1 cellular context compared by ENCODE assay signal in the genomic region with DNA sequence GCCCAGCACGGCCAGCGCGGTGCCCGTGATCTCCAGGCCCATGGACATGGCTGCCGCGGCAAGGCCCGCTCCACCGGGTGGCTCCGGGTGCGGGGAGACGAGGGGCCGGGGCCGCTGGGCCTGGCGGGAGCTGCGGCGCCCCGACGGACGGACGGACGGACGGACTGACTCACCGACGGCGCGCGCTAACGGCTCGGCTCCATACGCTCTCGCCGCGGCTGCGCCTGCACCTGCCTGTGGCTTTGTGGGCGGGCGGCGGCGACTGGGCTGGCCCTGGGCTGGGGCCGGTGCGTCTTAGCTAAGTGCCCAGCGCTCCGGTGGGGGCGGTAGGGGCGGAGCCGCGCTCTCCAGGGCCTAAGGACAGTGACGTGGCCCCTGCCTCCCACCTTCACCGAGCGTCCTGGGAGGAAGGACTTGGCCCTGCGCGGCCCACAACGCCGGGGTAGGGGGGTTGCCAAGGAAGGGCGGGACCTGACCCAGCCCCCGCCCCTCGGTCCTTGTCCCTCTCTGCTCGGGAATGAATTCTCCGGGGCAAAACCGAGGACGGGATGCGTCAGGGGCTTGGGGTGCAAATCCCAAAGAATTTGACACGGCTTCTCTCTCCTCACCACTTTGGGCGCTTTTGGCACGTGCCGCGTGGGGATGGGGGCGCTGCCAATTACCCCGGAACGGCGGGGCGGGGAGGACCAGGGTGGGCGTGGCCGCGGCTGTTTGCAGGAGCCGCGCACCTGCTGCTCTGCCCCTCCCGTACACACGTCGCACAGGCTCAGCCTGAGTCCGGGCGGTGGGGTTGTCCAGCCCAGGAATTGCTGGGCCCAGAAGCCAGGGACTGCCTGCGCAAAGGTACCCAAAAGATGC.
TF ChIP-seq lines count a peak whose summit lies in the region.

A gene with protein sequence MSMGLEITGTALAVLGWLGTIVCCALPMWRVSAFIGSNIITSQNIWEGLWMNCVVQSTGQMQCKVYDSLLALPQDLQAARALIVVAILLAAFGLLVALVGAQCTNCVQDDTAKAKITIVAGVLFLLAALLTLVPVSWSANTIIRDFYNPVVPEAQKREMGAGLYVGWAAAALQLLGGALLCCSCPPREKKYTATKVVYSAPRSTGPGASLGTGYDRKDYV (minus strand): TSS at position 269 of the 858 bp plus-strand sequence. CDS start 221 bp downstream, at position 48.

TF ChIP-seq in H1, 55 proteins besides CTCF, POLR2A, EP300 and RAD21 (continued from another document):
- 0 out of 2 replicates have a peak, but pooled peaks have one; percentile 20 for TF ChIP-seq GABPA (IDR thresholded peaks at IDR 0.05; ENCODE audit: borderline replicate concordance, insufficient read depth, low read length)
- TF ChIP-seq SP1 (IDR thresholded peaks at IDR 0.05; ENCODE audit: low read depth, low read length), result peak; percentile 43; the same call in 1 of the 2 replicates
- TF ChIP-seq SUZ12 (IDR thresholded peaks at IDR 0.05; ENCODE audit: low read length), result no peak
- no peak for TF ChIP-seq CHD1 (IDR thresholded peaks at IDR 0.05; ENCODE audit: low read depth, low read length)
